In genomic region chr7:131363719-131364118, GRCh38 we compare ENCODE assay signal across 33 cellular contexts. TPM values are rescaled to one million over a fixed set of nuclear protein-coding genes. Genes with fewer than 3 reads are reported as not detected.
A peak's percentile ranks its signal among the peaks of the same experiment; 100 is the strongest.
DNase-seq lines count a peak whose midpoint lies in the region; ATAC-seq, FAIRE-seq and TF ChIP-seq lines count a peak whose summit lies in the region.
"Had no signal": no experiment of that assay in that cellular context is flagged by ENCODE, and none has a peak within 500 bp of the region (broad histone marks: within the 10 kb centered on the region; RNA-seq: fewer than 3 reads in every experiment).

No MANE protein-coding gene starts in this region.

- no peak overlapping the region for H3K27ac ChIP-seq in right lobe of liver
- H3K27ac ChIP-seq in HepG2 (ENCODE audit: extremely low read length, insufficient read depth, low read length) = no peak overlapping the region
- no peak overlapping the region for H3K27ac ChIP-seq in endodermal cell (ENCODE audit: low read depth, low read length)
- H3K27ac ChIP-seq: epithelial cell of prostate, Peyer's patch, tibial nerve had no signal

- peak overlapping the region; percentile 18 for H3K4me3 Mint-ChIP-seq in endodermal cell
- no peak overlapping the region for H3K4me3 Mint-ChIP-seq in stimulated activated naive B cell treated with anti-CD40 and anti-IgM and Interleukin-4, amounts not matched to agents 10 μg/mL and 1 μg/mL and 100 μg/mL, for 72 hours
- H3K4me3 Mint-ChIP-seq: activated CD8-positive, alpha-beta T cell treated with anti-CD3 and anti-CD28 coated beads for 36 hours; activated naive CD4-positive, alpha-beta T cell treated with anti-CD3 and anti-CD28 coated beads, Interleukin-2, amount 50 U/mL, for 24 hours; B cell; mesothelial cell of epicardium had no signal

- TF ChIP-seq RAD21 in HepG2 (CRISPR knock-in tag; IDR thresholded peaks at IDR 0.05) = no peak

- FAIRE-seq in HepG2 (lab: Jason Lieb, UNC) = no peak
- FAIRE-seq: bronchial epithelial cell, keratinocyte had no signal

- no peak overlapping the region for H3K4me2 ChIP-seq in HepG2 (ENCODE audit: low read depth, low read length)

- TF ChIP-seq CTCF in right lobe of liver (IDR thresholded peaks at IDR 0.05) (no peak), HepG2 (CRISPR knock-in tag; IDR thresholded peaks at IDR 0.05) (no peak), endodermal cell (conservative IDR thresholded peaks at IDR 0.05) (no peak)

- H3K9me3 ChIP-seq in right lobe of liver (no peaks in the 10 kb centered on the region), HepG2 (ENCODE audit: low read length) (no peaks in the 10 kb centered on the region), endodermal cell (ENCODE audit: control insufficient read depth, low read length) (no peaks in the 10 kb centered on the region)
- H3K9me3 ChIP-seq: Peyer's patch, tibial nerve had no signal

- BruUV-seq in HepG2 (replicated peaks; lab: Mats Ljungman, UMichigan) = no TSS peak

- 18% methylated on average over 2 of the region's 2 CpGs for WGBS in right lobe of liver (ENCODE audit: insufficient coverage, low coverage, low lambda C conversion rate, missing lambda C conversion rate)
- 82% methylated on average over 2 of the region's 2 CpGs for WGBS in HepG2 (ENCODE audit: low lambda C conversion rate)
- 21% methylated on average over 2 of the region's 2 CpGs; no CpG with 5 or more reads in 1 of the 2 experiments for WGBS in endodermal cell (ENCODE audit: insufficient coverage in 1 of 2, insufficient read length in 1 of 2), 2 experiments

- H3K9me3 Mint-ChIP-seq in endodermal cell = no peaks in the 10 kb centered on the region
- peaks cover 2 to 9% of the 10 kb centered on the region in 2 donors for H3K9me3 Mint-ChIP-seq in stimulated activated naive B cell treated with anti-CD40 and anti-IgM and Interleukin-4, amounts not matched to agents 10 μg/mL and 1 μg/mL and 100 μg/mL, for 72 hours
- H3K9me3 Mint-ChIP-seq: activated naive CD4-positive, alpha-beta T cell treated with anti-CD3 and anti-CD28 coated beads, Interleukin-2, amount 50 U/mL, for 24 hours; activated T-helper 2 cell treated with anti-CD3 and anti-CD28 coated beads, Interferon-gamma antibody, Interleukin-2, Interleukin-4, amounts not matched to agents 10 μg/mL and 5 μg/mL and 100 μg/mL, durations not matched to agents 14 hours and 24 hours and 36 hours; CD4-positive, alpha-beta memory T cell had no signal

- intact Hi-C loops in right lobe of liver (cut with DNase I) (no loop called here), HepG2 (cut with micrococcal nuclease; ENCODE audit: unreplicated experiment) (no loop called here)

- H3K36me3 ChIP-seq in right lobe of liver = no peaks in the 10 kb centered on the region
- H3K36me3 ChIP-seq in HepG2 (replicated peaks in 1 of 2; ENCODE audit: control insufficient read depth in 1 of 2, insufficient read depth in 2 of 2, low read length in 2 of 2) = no peaks in the 10 kb centered on the region
- H3K36me3 ChIP-seq in endodermal cell (ENCODE audit: control insufficient read depth, insufficient read depth, low read length) = no peaks in the 10 kb centered on the region
- H3K36me3 ChIP-seq: Peyer's patch, tibial nerve had no signal

- H2AFZ ChIP-seq in HepG2 (ENCODE audit: low read length) = no peak overlapping the region

- TF ChIP-seq EP300 in HepG2 (IDR thresholded peaks at IDR 0.05; ENCODE audit: low read depth in 2 of 2, low read length in 2 of 2) (no peak), HepG2 (CRISPR knock-in tag; IDR thresholded peaks at IDR 0.05; ENCODE audit: borderline replicate concordance) (no peak)

- TF ChIP-seq POLR2A in right lobe of liver (IDR thresholded peaks at IDR 0.05) (no peak), HepG2 (IDR thresholded peaks at IDR 0.05; ENCODE audit: insufficient read depth in 1 of 2, low read depth in 2 of 2, low read length in 2 of 2) (no peak)

- H3K4me3 ChIP-seq in right lobe of liver (no peak overlapping the region), HepG2 (replicated peaks in 1 of 3; ENCODE audit: insufficient read depth in 1 of 3, low read depth in 2 of 3, low read length in 3 of 3) (no peak overlapping the region), endodermal cell (ENCODE audit: low read length) (peak overlapping the region; percentile 70)
- H3K4me3 ChIP-seq: Peyer's patch, tibial nerve had no signal

- H4K20me1 ChIP-seq in HepG2 (ENCODE audit: insufficient read depth, low read length) = peaks cover 77% of the 10 kb centered on the region

- H3K9ac ChIP-seq in HepG2 (ENCODE audit: insufficient read depth, low read depth, low read length) = no peak overlapping the region
- H3K9ac ChIP-seq in endodermal cell (ENCODE audit: extremely low read depth, low read length, poor library complexity, severe bottlenecking) = peak overlapping the region; percentile 47

- DNase-seq in right lobe of liver = no peak
- no peak for DNase-seq in HepG2 (ENCODE audit: low spot score)
- peak; percentile 40 for DNase-seq in NCI-H1105 treated with DMSO at 0.1 percent for 48 hours (lab: John Stamatoyannopoulos, UW)
- DNase-seq in endodermal cell = no peak
- no peak for DNase-seq in stimulated activated naive B cell treated with anti-CD40 and anti-IgM and Interleukin-4, amounts not matched to agents 10 μg/mL and 1 μg/mL and 100 μg/mL, for 72 hours
- DNase-seq: activated CD8-positive, alpha-beta T cell treated with anti-CD3 and anti-CD28 coated beads for 36 hours; CD4-positive, alpha-beta memory T cell; EL; KG1; left ventricle myocardium superior; MM.1S; naive B cell; NCI-H1417 treated with DMSO at 0.1 percent for 48 hours; NCI-H226; NCI-H526 treated with DMSO at 0.1 percent for 48 hours; Peyer's patch; SHP77 treated with DMSO at 0.1 percent for 48 hours; stimulated activated CD4-positive, alpha-beta T cell treated with anti-CD3 and anti-CD28 coated beads, Interleukin-12 subunit alpha, Interleukin-12 subunit beta, amount 100 ng/mL, for 4 hours; stimulated activated CD4-positive, alpha-beta T cell treated with anti-CD3 and anti-CD28 coated beads, Interleukin-2, amount 100 ng/mL, for 48 hours had no signal

- H3K4me1 Mint-ChIP-seq in endodermal cell = peaks cover 71% of the 10 kb centered on the region
- H3K4me1 Mint-ChIP-seq in stimulated activated naive B cell treated with anti-CD40 and anti-IgM and Interleukin-4, amounts not matched to agents 10 μg/mL and 1 μg/mL and 100 μg/mL, for 72 hours = peaks cover 41 to 80% of the 10 kb centered on the region in 2 donors

- peak overlapping the region; percentile 80 for H3K27ac Mint-ChIP-seq in endodermal cell
- H3K27ac Mint-ChIP-seq in stimulated activated naive B cell treated with anti-CD40 and anti-IgM and Interleukin-4, amounts not matched to agents 10 μg/mL and 1 μg/mL and 100 μg/mL, for 72 hours = peak overlapping the region; percentile 39
- H3K27ac Mint-ChIP-seq: activated CD8-positive, alpha-beta T cell treated with anti-CD3 and anti-CD28 coated beads for 36 hours; activated naive CD4-positive, alpha-beta T cell treated with anti-CD3 and anti-CD28 coated beads, Interleukin-2, amount 50 U/mL, for 24 hours; activated T-helper 2 cell treated with anti-CD3 and anti-CD28 coated beads, Interferon-gamma antibody, Interleukin-2, Interleukin-4, amounts not matched to agents 10 μg/mL and 5 μg/mL and 100 μg/mL, durations not matched to agents 14 hours and 24 hours and 36 hours; B cell; CD4-positive, alpha-beta memory T cell; mesothelial cell of epicardium; progenitor cell of endocrine pancreas had no signal

- POLR2A ChIA-PET in HepG2 (lab: Yijun Ruan, JAX) = no interaction called here

- peaks cover 3% of the 10 kb centered on the region for H3K36me3 Mint-ChIP-seq in endodermal cell (ENCODE audit: low read depth)
- H3K36me3 Mint-ChIP-seq in stimulated activated naive B cell treated with anti-CD40 and anti-IgM and Interleukin-4, amounts not matched to agents 10 μg/mL and 1 μg/mL and 100 μg/mL, for 72 hours = peaks cover 7 to 25% of the 10 kb centered on the region in 2 donors

- H3K79me2 ChIP-seq in HepG2 (ENCODE audit: insufficient read depth, low read length) = peaks cover 98% of the 10 kb centered on the region

- in situ Hi-C loops in HepG2 (cut with HindIII; ENCODE audit: extremely low pct_ligation_motif_present, low pct_unique_long_range_greater_than_20kb) = no loop called here

- CTCF ChIA-PET in HepG2 (lab: Yijun Ruan, JAX; ENCODE audit: low intra/inter-chr PET ratio, low total read pairs) = no interaction called here

- no peaks in the 10 kb centered on the region for H3K27me3 Mint-ChIP-seq in endodermal cell (ENCODE audit: insufficient read depth)
- H3K27me3 Mint-ChIP-seq in stimulated activated naive B cell treated with anti-CD40 and anti-IgM and Interleukin-4, amounts not matched to agents 10 μg/mL and 1 μg/mL and 100 μg/mL, for 72 hours = no peaks in the 10 kb centered on the region
- H3K27me3 Mint-ChIP-seq: activated CD8-positive, alpha-beta T cell treated with anti-CD3 and anti-CD28 coated beads for 36 hours; activated naive CD4-positive, alpha-beta T cell treated with anti-CD3 and anti-CD28 coated beads, Interleukin-2, amount 50 U/mL, for 24 hours; B cell; CD4-positive, alpha-beta memory T cell; naive B cell; progenitor cell of endocrine pancreas had no signal

- H3K4me1 ChIP-seq in right lobe of liver = peaks cover 0 to 45% (median 9%) of the 10 kb centered on the region in 4 donors
- peaks cover 26% of the 10 kb centered on the region for H3K4me1 ChIP-seq in HepG2 (ENCODE audit: insufficient read depth, low read length)
- H3K4me1 ChIP-seq in endodermal cell (ENCODE audit: control insufficient read depth, insufficient read depth, low read length) = peaks cover 8% of the 10 kb centered on the region

- no peaks in the 10 kb centered on the region for H3K27me3 ChIP-seq in right lobe of liver
- H3K27me3 ChIP-seq in HepG2 (ENCODE audit: control insufficient read depth in 1 of 2, insufficient read depth in 2 of 2, low read length in 2 of 2) = no peaks in the 10 kb centered on the region
- H3K27me3 ChIP-seq in endodermal cell (ENCODE audit: control insufficient read depth, insufficient read depth, low read length, poor library complexity, severe bottlenecking) = no peaks in the 10 kb centered on the region
- H3K27me3 ChIP-seq: Peyer's patch, tibial nerve had no signal

- peak; percentile 46 to 74 (median 54) for ATAC-seq in right lobe of liver
- ATAC-seq in HepG2 = no peak
- no peak for ATAC-seq in stimulated activated naive B cell treated with anti-CD40 and anti-IgM and Interleukin-4, amounts not matched to agents 10 μg/mL and 1 μg/mL and 100 μg/mL, for 72 hours (replicated peaks)
- no peak for ATAC-seq in HG02642 (IDR thresholded peaks at IDR 0.05; ENCODE audit: poor library complexity, unreplicated experiment)
- ATAC-seq in HG02870 (IDR thresholded peaks at IDR 0.05; ENCODE audit: unreplicated experiment) = no peak
- ATAC-seq in HG03196 (IDR thresholded peaks at IDR 0.05; ENCODE audit: unreplicated experiment) = no peak
- ATAC-seq: activated CD8-positive, alpha-beta T cell treated with anti-CD3 and anti-CD28 coated beads for 36 hours; HCT116; left ventricle myocardium superior; sciatic nerve had no signal

RNA-seq across cellular contexts. Expression of gene MKLN1, which starts 36.0 kb away (rescaled TPM):
- total RNA-seq in right lobe of liver (10 to 100 TPM; 24.0 to 39.6 (median 35.1) TPM), HepG2 (2016; rRNA removed; fragmentation: Illumina TruSeq; extraction: Trizol) (43.5 and 75.4 TPM in 2 replicates), endodermal cell (10 to 100 TPM; 69.3 to 71.8 TPM)
- 196 and 227 TPM in 2 replicates for total RNA-seq in HepG2 (2016; cell fraction: cytosol; rRNA removed; fragmentation: Illumina TruSeq; extraction: Trizol; ENCODE audit: low read depth)
- total RNA-seq in HepG2 (2016; cell fraction: insoluble cytoplasmic fraction; rRNA removed; fragmentation: Illumina TruSeq; extraction: Trizol) = 44.4 and 68.0 TPM in 2 replicates
- 54.9 and 65.8 TPM in 2 replicates for total RNA-seq in HepG2 (2016; cell fraction: membrane; rRNA removed; fragmentation: Illumina TruSeq; extraction: Trizol)
- total RNA-seq in HepG2 (2016; cell fraction: nucleus; rRNA removed; fragmentation: Illumina TruSeq; extraction: Trizol) = 58.0 and 68.3 TPM in 2 replicates
- polyA plus RNA-seq in HepG2 (2011; rRNA removed) = 32.3 and 33.6 TPM in 2 replicates
- polyA plus RNA-seq in HepG2 (2011; cell fraction: cytosol; rRNA removed) = 14.1 and 18.4 TPM in 2 replicates
- polyA plus RNA-seq in HepG2 (2011; cell fraction: nucleus; rRNA removed) = 25.8 and 30.7 TPM in 2 replicates
- polyA plus RNA-seq in HepG2 (2012) = 21.2 and 22.6 TPM in 2 replicates
- 3.1 and 4.1 TPM in 2 replicates for polyA plus RNA-seq in HepG2 (2016; cell fraction: cytosol; fragmentation: Illumina TruSeq; extraction: Trizol; ENCODE audit: low read depth)
- polyA plus RNA-seq in HepG2 (2016; cell fraction: insoluble cytoplasmic fraction; fragmentation: Illumina TruSeq; extraction: Trizol; ENCODE audit: low read depth) = 37.1 and 39.7 TPM in 2 replicates
- polyA plus RNA-seq in HepG2 (2016; cell fraction: membrane; fragmentation: Illumina TruSeq; extraction: Trizol; ENCODE audit: low read depth) = 7.0 and 7.1 TPM in 2 replicates
- polyA plus RNA-seq in HepG2 (2016; cell fraction: nucleus; fragmentation: Illumina TruSeq; extraction: Trizol; ENCODE audit: insufficient read depth, low read depth) = 28.0 and 32.6 TPM in 2 replicates
- polyA minus RNA-seq in HepG2 (2011; rRNA and poly(A)+ RNA removed; ENCODE audit: low replicate concordance) = 115 and 131 TPM in 2 replicates
- 49.2 and 66.9 TPM in 2 replicates for polyA minus RNA-seq in HepG2 (2011; cell fraction: cytosol; rRNA and poly(A)+ RNA removed)
- 192 and 216 TPM in 2 replicates for polyA minus RNA-seq in HepG2 (2011; cell fraction: nucleus; rRNA and poly(A)+ RNA removed)
- polyA plus RNA-seq in endodermal cell (2013, experiment 1 of 2) = 25.3 TPM
- polyA plus RNA-seq in endodermal cell (2013, experiment 2 of 2) = 27.7 TPM

Comparison
In these comparisons a context has a peak if more than half of its experiments do, and no peak if none do; other contexts are left out.
1. ATAC-seq: peak in right lobe of liver (4 of 4); none in HepG2 (single experiment), stimulated activated naive B cell treated with anti-CD40 and anti-IgM and Interleukin-4, amounts not matched to agents 10 μg/mL and 1 μg/mL and 100 μg/mL, for 72 hours (0 of 2), HG02642 (single experiment), HG02870 (single experiment) and HG03196 (single experiment).